ENCODE assay signal across 8 cellular contexts in genomic region chr2:86442642-86443005, GRCh38. TPM values are rescaled to one million over a fixed set of nuclear protein-coding genes. Genes with fewer than 3 reads are reported as not detected.
A peak's percentile ranks its signal among the peaks of the same experiment; 100 is the strongest.
DNase-seq lines count a peak whose midpoint lies in the region; ATAC-seq and TF ChIP-seq lines count a peak whose summit lies in the region.

No MANE protein-coding gene starts in this region.

- peaks cover 17% of the 10 kb centered on the region for H3K4me1 ChIP-seq in colonic mucosa

- H3K9ac ChIP-seq in colonic mucosa (ENCODE audit: low read depth in 2 of 2, low read length in 2 of 2) = peak overlapping the region; percentile 77 to 93

- intact Hi-C loops in colonic mucosa (cut with DNase I) = no loop called here

- ATAC-seq in GM18508 (IDR thresholded peaks at IDR 0.05; ENCODE audit: insufficient read depth, unreplicated experiment) (peak; percentile 73), HG03060 (IDR thresholded peaks at IDR 0.05; ENCODE audit: low read depth, unreplicated experiment) (peak; percentile 59)

- DNase-seq in A172 (ENCODE audit: low spot score) (peak; percentile 89), NCI-H226 (peak; percentile 84), colonic mucosa (peak; percentile 88)
- DNase-seq in activated CD4-positive, alpha-beta T cell treated with anti-CD3 and anti-CD28 coated beads for 4 hours = peak; percentile 72 to 75
- DNase-seq in stimulated activated CD4-positive, alpha-beta T cell treated with anti-CD3 and anti-CD28 coated beads, Interleukin-1b, Interleukin-23, amount 100 ng/mL, for 48 hours = peak; percentile 84

- no peaks in the 10 kb centered on the region for H3K27me3 ChIP-seq in colonic mucosa
- H3K27me3 ChIP-seq in layer of hippocampus (ENCODE audit: control insufficient read depth, insufficient read depth, low read length) = no peaks in the 10 kb centered on the region

- no peaks in the 10 kb centered on the region for H3K9me3 ChIP-seq in colonic mucosa

- no peaks in the 10 kb centered on the region for H3K36me3 ChIP-seq in colonic mucosa

- peak overlapping the region; percentile 52 for H3K4me3 ChIP-seq in colonic mucosa

- TF ChIP-seq CTCF in colonic mucosa (IDR thresholded peaks at IDR 0.05) = no peak

- H3K27ac ChIP-seq in colonic mucosa (peak overlapping the region; percentile 92), layer of hippocampus (ENCODE audit: low read depth, low read length) (peak overlapping the region; percentile 93)

RNA-seq across cellular contexts. Expression of gene KDM3A, which starts 1.5 kb away (rescaled TPM):
- 9.8 and 11.9 TPM in 2 replicates for total RNA-seq in A172 (2014; rRNA removed; shearing (Covaris generic))
- total RNA-seq in colonic mucosa = 100 to 1,000 TPM in 1 of 2 donors, 10 to 100 TPM in 1; 35.9 to 101 TPM

Comparison
In these comparisons a context has a peak if more than half of its experiments do, and no peak if none do; other contexts are left out.
1. Peak in every context shown above with its lines: DNase-seq, ATAC-seq, H3K4me3 ChIP-seq and H3K27ac ChIP-seq.